Comparison of ENCODE assay signal across 8 cellular contexts in genomic region chr20:50510706-50511401, GRCh38. TPM values are rescaled to one million over a fixed set of nuclear protein-coding genes. Genes with fewer than 3 reads are reported as not detected.
DNase-seq lines count a peak whose midpoint lies in the region; ATAC-seq and TF ChIP-seq lines count a peak whose summit lies in the region.

No MANE protein-coding gene starts in this region.

- no peaks in the 10 kb centered on the region for H3K9me2 ChIP-seq in HCT116 (ENCODE audit: insufficient read depth)

- no peaks in the 10 kb centered on the region for H3K27me3 ChIP-seq in HCT116 (ENCODE audit: insufficient read depth, low read length)
- H3K27me3 ChIP-seq in WERI-Rb-1 (ENCODE audit: insufficient read depth, low read depth, severe bottlenecking) = no peaks in the 10 kb centered on the region
- no peaks in the 10 kb centered on the region for H3K27me3 ChIP-seq in esophagus squamous epithelium
- H3K27me3 ChIP-seq in neutrophil = no peaks in the 10 kb centered on the region

- TF ChIP-seq RAD21 in HCT116 (IDR thresholded peaks at IDR 0.05; ENCODE audit: low read depth) = no peak

- POLR2A ChIA-PET in HCT116 (lab: Charles Lee) = interaction anchor here (0.8 to 1.3 kb wide), 4 partner anchors 9 to 25 kb away, joined by 3 to 4 read pairs (median 4); no protein-coding TSS in a partner anchor

- TF ChIP-seq POLR2A in HCT116 (IDR thresholded peaks at IDR 0.05; ENCODE audit: borderline replicate concordance, extremely low read depth, insufficient read depth, insufficient read length) = no peak
- no peak for TF ChIP-seq POLR2A in esophagus squamous epithelium (IDR thresholded peaks at IDR 0.05)

- RAD21 ChIA-PET in HCT116 (lab: Charles Lee; ENCODE audit: low non-redundant PET in 1 of 2, low total read pairs in 2 of 2, uncharacterized antibody in 2 of 2, unreplicated experiment in 2 of 2) = no interaction called here

- H3K4me1 ChIP-seq in HCT116 (ENCODE audit: control insufficient read depth in 1 of 2, insufficient read depth in 2 of 2, low read length in 2 of 2) (peaks cover 19 to 58% of the 10 kb centered on the region in 2 experiments), esophagus squamous epithelium (peaks cover 32 to 83% (median 37%) of the 10 kb centered on the region in 3 donors), neutrophil (ENCODE audit: control insufficient read depth in 1 of 2, insufficient read depth in 1 of 2, low read depth in 1 of 2, low read length in 1 of 2) (peaks cover 59 to 64% of the 10 kb centered on the region in 2 experiments)

- H2AFZ ChIP-seq in HCT116 (ENCODE audit: low read depth, low read length, poor library complexity, severe bottlenecking) = no peak overlapping the region

- peak overlapping the region; percentile 91 for H3K9ac ChIP-seq in HCT116 (ENCODE audit: low read length)

- no TSS peak for BruUV-seq in HCT116 (replicated peaks; lab: Mats Ljungman, UMichigan)

- H3K4me2 ChIP-seq in HCT116 (ENCODE audit: low read length) = peak overlapping the region; percentile 96

- H3K9me3 ChIP-seq in HCT116 (ENCODE audit: control insufficient read depth in 1 of 2, insufficient read depth in 1 of 2, low read depth in 1 of 2, low read length in 2 of 2) (no peaks in the 10 kb centered on the region), WERI-Rb-1 (ENCODE audit: severe bottlenecking) (no peaks in the 10 kb centered on the region), esophagus squamous epithelium (no peaks in the 10 kb centered on the region), neutrophil (no peaks in the 10 kb centered on the region)

- intact Hi-C loops in HCT116 (cut with micrococcal nuclease) (loop anchor here (5.0 kb wide), 1 partner anchor 46 kb away; no protein-coding TSS in a partner anchor), esophagus squamous epithelium (cut with DNase I) (no loop called here), posterior vena cava (cut with DNase I) (no loop called here)

- H3K4me3 ChIP-seq in HCT116 (replicated peaks in 1 of 2; ENCODE audit: low read depth in 1 of 2, low read length in 2 of 2) = peak overlapping the region; percentile 88 to 95
- H3K4me3 ChIP-seq in WERI-Rb-1 (ENCODE audit: low read depth, low read length) = peak overlapping the region; percentile 62
- H3K4me3 ChIP-seq in esophagus squamous epithelium = peak overlapping the region; percentile 77 to 96 (median 89)
- H3K4me3 ChIP-seq in neutrophil (ENCODE audit: low read depth in 1 of 2, low read length in 1 of 2) = peak overlapping the region; percentile 86 to 98

- CTCF ChIA-PET in HCT116 (lab: Charles Lee) = interaction anchor here (1.2 kb wide), 1 partner anchor 65 kb away, joined by 3 read pairs; no protein-coding TSS in a partner anchor

- 0 to 1% methylated on average over 12 to 28 of the region's 29 CpGs for WGBS in esophagus squamous epithelium, 2 donors

- DNase-seq in AG20443 (ENCODE audit: low spot score) (peak; percentile 11), HCT116 (ENCODE audit: low read depth, low spot score) (no peak), WERI-Rb-1 (no peak), esophagus squamous epithelium (lab: John Stamatoyannopoulos, UW) (no peak), posterior vena cava (ENCODE audit: low spot score) (no peak)

- H3K27ac ChIP-seq in HCT116 (ENCODE audit: low read depth, low read length) = peak overlapping the region; percentile 54
- H3K27ac ChIP-seq in WERI-Rb-1 = peak overlapping the region; percentile 85
- peak overlapping the region; percentile 94 to 97 (median 96) for H3K27ac ChIP-seq in esophagus squamous epithelium
- H3K27ac ChIP-seq in neutrophil = peak overlapping the region; percentile 89

- peaks cover 57% of the 10 kb centered on the region for H3K79me2 ChIP-seq in HCT116 (ENCODE audit: insufficient read depth, low read length)

- TF ChIP-seq CTCF in HCT116 (IDR thresholded peaks at IDR 0.05 in 2 of 3, conservative IDR thresholded peaks at IDR 0.05 in 1 of 3; ENCODE audit: borderline replicate concordance in 1 of 3, insufficient read depth in 1 of 3, low read depth in 2 of 3, low read length in 2 of 3) = no peak
- TF ChIP-seq CTCF in WERI-Rb-1 (IDR thresholded peaks at IDR 0.05; ENCODE audit: low read depth, low read length) = no peak
- no peak for TF ChIP-seq CTCF in esophagus squamous epithelium (IDR thresholded peaks at IDR 0.05)
- no peak for TF ChIP-seq CTCF in neutrophil (IDR thresholded peaks at IDR 0.05)

- peaks cover 8% of the 10 kb centered on the region; the same call in 1 of the 2 replicates for H4K20me1 ChIP-seq in HCT116 (ENCODE audit: insufficient read depth)

- H3K36me3 ChIP-seq in HCT116 (ENCODE audit: control insufficient read depth in 1 of 2, insufficient read depth in 2 of 2, low read length in 2 of 2) (no peaks in the 10 kb centered on the region), WERI-Rb-1 (peaks cover 9% of the 10 kb centered on the region), esophagus squamous epithelium (no peaks in the 10 kb centered on the region), neutrophil (no peaks in the 10 kb centered on the region)

- ATAC-seq in HCT116 (no peak), GM18519 (IDR thresholded peaks at IDR 0.05; ENCODE audit: low FRiP score, unreplicated experiment) (no peak), GM21825 (IDR thresholded peaks at IDR 0.05; ENCODE audit: unreplicated experiment) (no peak)

TF ChIP-seq in HCT116, 20 proteins besides CTCF, POLR2A, EP300 and RAD21:
- TF ChIP-seq EGR1 (IDR thresholded peaks at IDR 0.05; ENCODE audit: low read depth) = no peak
- TF ChIP-seq REST (IDR thresholded peaks at IDR 0.05; ENCODE audit: low read depth) = no peak

RNA-seq across cellular contexts. Expression of gene PTPN1, which starts 0.7 kb away (rescaled TPM):
- total RNA-seq in HCT116 (2021; ENCODE audit: unreplicated experiment) (47.5 TPM), esophagus squamous epithelium (10 to 100 TPM; 23.6 to 30.6 (median 29.0) TPM), posterior vena cava (10 to 100 TPM; 23.5 to 43.6 TPM)
- polyA plus RNA-seq in HCT116 (2012) = 28.6 and 33.0 TPM in 2 replicates
